8 cellular contexts compared by ENCODE assay signal in genomic region chr9:89497181-89497963, GRCh38. TPM values are rescaled to one million over a fixed set of nuclear protein-coding genes. Genes with fewer than 3 reads are reported as not detected.
DNase-seq lines count a peak whose midpoint lies in the region; ATAC-seq and TF ChIP-seq lines count a peak whose summit lies in the region.

No MANE protein-coding gene starts in this region.

- TF ChIP-seq POLR2A in right lobe of liver (IDR thresholded peaks at IDR 0.05) = no peak

- ATAC-seq in GM19397 (IDR thresholded peaks at IDR 0.05; ENCODE audit: unreplicated experiment) = peak; percentile 32
- ATAC-seq in right lobe of liver = peak; percentile 10 to 51 (median 34)

- H3K27ac ChIP-seq in BLaER1 (peak overlapping the region; percentile 93), right lobe of liver (peak overlapping the region; percentile 21 to 57 (median 47))

- H3K4me3 Mint-ChIP-seq in type B pancreatic cell = peak overlapping the region; percentile 90

- H3K4me1 ChIP-seq in BLaER1 (peaks cover 89% of the 10 kb centered on the region), right lobe of liver (no peaks in the 10 kb centered on the region)

- no peak for TF ChIP-seq CTCF in right lobe of liver (IDR thresholded peaks at IDR 0.05)
- TF ChIP-seq CTCF in type B pancreatic cell (conservative IDR thresholded peaks at IDR 0.05) = no peak

- H3K4me1 Mint-ChIP-seq in type B pancreatic cell (ENCODE audit: unreplicated experiment) = peaks cover 13% of the 10 kb centered on the region

- no peaks in the 10 kb centered on the region for H3K9me3 Mint-ChIP-seq in type B pancreatic cell

- H3K27me3 ChIP-seq in BLaER1 (no peaks in the 10 kb centered on the region), right lobe of liver (no peaks in the 10 kb centered on the region)

- peaks cover 50% of the 10 kb centered on the region for H4K20me1 ChIP-seq in BLaER1

- peak overlapping the region; percentile 93 for H3K9ac ChIP-seq in BLaER1

- H3K4me3 ChIP-seq in BLaER1 (peak overlapping the region; percentile 97), right lobe of liver (peak overlapping the region; percentile 45 to 60 (median 53))

- DNase-seq in NAMALWA (ENCODE audit: low spot score) = peak; percentile 50
- DNase-seq in cerebellar cortex (ENCODE audit: low spot score) = peak; percentile 16
- peak in 1 of 3 donors; percentile 33 for DNase-seq in right lobe of liver
- no peak for DNase-seq in type B pancreatic cell (ENCODE audit: extremely low spot score, unreplicated experiment)
- no peak for DNase-seq in T1000 (lab: John Stamatoyannopoulos, UW)
- no peak for DNase-seq in activated CD4-positive, CD25-positive, alpha-beta regulatory T cell treated with anti-CD3 and anti-CD28 coated beads, Interleukin-2, amount 50 U/mL, for 72 hours

- peak overlapping the region; percentile 100 for H3K4me2 ChIP-seq in BLaER1

- WGBS in right lobe of liver (ENCODE audit: insufficient coverage, low coverage, low lambda C conversion rate, missing lambda C conversion rate) = 6% methylated on average over 10 of the region's 68 CpGs

- peaks cover under 1% of the 10 kb centered on the region for H3K36me3 Mint-ChIP-seq in type B pancreatic cell

- peaks cover under 1% of the 10 kb centered on the region for H3K27me3 Mint-ChIP-seq in type B pancreatic cell

- H3K36me3 ChIP-seq in BLaER1 (peaks cover 10% of the 10 kb centered on the region; the same call in 1 of the 2 replicates), right lobe of liver (no peaks in the 10 kb centered on the region)

- H3K27ac Mint-ChIP-seq in type B pancreatic cell = peak overlapping the region; percentile 19

- no peaks in the 10 kb centered on the region for H3K9me3 ChIP-seq in BLaER1
- H3K9me3 ChIP-seq in right lobe of liver = no peaks in the 10 kb centered on the region

- intact Hi-C loops in right lobe of liver (cut with DNase I) = no loop called here

RNA-seq across cellular contexts. Expression of gene SEMA4D, which starts 0.5 kb away (rescaled TPM):
- total RNA-seq in right lobe of liver = 1 to 10 TPM; 2.0 to 7.5 (median 3.5) TPM
- total RNA-seq in type B pancreatic cell (ENCODE audit: low replicate concordance) = 32.3 and 43.6 TPM in 2 replicates

Comparison
In these comparisons a context has a peak if more than half of its experiments do, and no peak if none do; other contexts are left out.
1. DNase-seq: peak in NAMALWA (single experiment) and cerebellar cortex (single experiment); none in type B pancreatic cell (single experiment), T1000 (single experiment) and activated CD4-positive, CD25-positive, alpha-beta regulatory T cell treated with anti-CD3 and anti-CD28 coated beads, Interleukin-2, amount 50 U/mL, for 72 hours (single experiment).